In genomic region chr10:102813734-102814455, GRCh38 we compare ENCODE assay signal across 11 cellular contexts. TPM values are rescaled to one million over a fixed set of nuclear protein-coding genes. Genes with fewer than 3 reads are reported as not detected.
DNase-seq lines count a peak whose midpoint lies in the region; ATAC-seq, FAIRE-seq and TF ChIP-seq lines count a peak whose summit lies in the region.
"Had no signal": no experiment of that assay in that cellular context is flagged by ENCODE, and none has a peak within 500 bp of the region (broad histone marks: within the 10 kb centered on the region; RNA-seq: fewer than 3 reads in every experiment).

No MANE protein-coding gene starts in this region.

- no peaks in the 10 kb centered on the region for H3K9me3 Mint-ChIP-seq in activated naive CD8-positive, alpha-beta T cell (ENCODE audit: low read depth)
- no peaks in the 10 kb centered on the region for H3K9me3 Mint-ChIP-seq in activated naive CD8-positive, alpha-beta T cell treated with anti-CD3 and anti-CD28 coated beads for 36 hours
- H3K9me3 Mint-ChIP-seq in natural killer cell: no peaks in the 10 kb centered on the region
- no peaks in the 10 kb centered on the region for H3K9me3 Mint-ChIP-seq in activated CD4-positive, alpha-beta memory T cell treated with anti-CD3 and anti-CD28 coated beads for 36 hours

- H3K27ac ChIP-seq in upper lobe of right lung: peak overlapping the region; percentile 42

- TF ChIP-seq CTCF in natural killer cell (IDR thresholded peaks at IDR 0.05): no peak
- no peak for TF ChIP-seq CTCF in upper lobe of right lung (IDR thresholded peaks at IDR 0.05)

- no peaks in the 10 kb centered on the region for H3K27me3 Mint-ChIP-seq in activated naive CD8-positive, alpha-beta T cell
- H3K27me3 Mint-ChIP-seq in activated naive CD8-positive, alpha-beta T cell treated with anti-CD3 and anti-CD28 coated beads for 36 hours: no peaks in the 10 kb centered on the region
- H3K27me3 Mint-ChIP-seq in natural killer cell (ENCODE audit: low read depth in 2 of 2): no peaks in the 10 kb centered on the region
- no peaks in the 10 kb centered on the region for H3K27me3 Mint-ChIP-seq in activated CD4-positive, alpha-beta memory T cell treated with anti-CD3 and anti-CD28 coated beads for 36 hours

- CTCF ChIA-PET in activated CD4-positive, alpha-beta memory T cell treated with anti-CD3 and anti-CD28 coated beads for 36 hours (lab: Charles Lee): no interaction called here

- TF ChIP-seq POLR2A in GM12892 (IDR thresholded peaks at IDR 0.05; ENCODE audit: low read depth, low read length): no peak

- H3K4me1 ChIP-seq in upper lobe of right lung: peaks cover 47% of the 10 kb centered on the region

- POLR2A ChIA-PET in activated CD4-positive, alpha-beta memory T cell treated with anti-CD3 and anti-CD28 coated beads for 36 hours (lab: Charles Lee): no interaction called here

- no peaks in the 10 kb centered on the region for H3K9me3 ChIP-seq in upper lobe of right lung
- H3K9me3 ChIP-seq: BE2C, SK-N-SH had no signal

- no peak overlapping the region for H3K4me3 Mint-ChIP-seq in activated naive CD8-positive, alpha-beta T cell
- H3K4me3 Mint-ChIP-seq in activated naive CD8-positive, alpha-beta T cell treated with anti-CD3 and anti-CD28 coated beads for 36 hours: no peak overlapping the region
- peak overlapping the region; percentile 45 for H3K4me3 Mint-ChIP-seq in natural killer cell
- H3K4me3 Mint-ChIP-seq in activated CD4-positive, alpha-beta memory T cell treated with anti-CD3 and anti-CD28 coated beads for 36 hours: no peak overlapping the region

- ATAC-seq in natural killer cell (peak; percentile 43 to 58 (median 46)), upper lobe of right lung (no peak)

- peak overlapping the region; percentile 16 for H3K27ac Mint-ChIP-seq in activated naive CD8-positive, alpha-beta T cell
- no peak overlapping the region for H3K27ac Mint-ChIP-seq in activated naive CD8-positive, alpha-beta T cell treated with anti-CD3 and anti-CD28 coated beads for 36 hours
- H3K27ac Mint-ChIP-seq in natural killer cell: peak overlapping the region; percentile 81 to 85
- H3K27ac Mint-ChIP-seq in activated CD4-positive, alpha-beta memory T cell treated with anti-CD3 and anti-CD28 coated beads for 36 hours: no peak overlapping the region

- DNase-seq in activated naive CD8-positive, alpha-beta T cell treated with anti-CD3 and anti-CD28 coated beads for 36 hours: no peak
- DNase-seq in fibroblast of gingiva (ENCODE audit: low read depth) (peak; percentile 65), natural killer cell (no peak), upper lobe of right lung (no peak), GM12892 (ENCODE audit: insufficient read length) (no peak), D341Med (ENCODE audit: low spot score) (no peak)
- DNase-seq in activated CD4-positive, alpha-beta memory T cell treated with anti-CD3 and anti-CD28 coated beads for 36 hours: no peak
- DNase-seq: SK-N-SH had no signal

- no peak overlapping the region for H3K4me3 ChIP-seq in upper lobe of right lung

- peaks cover 2% of the 10 kb centered on the region for H3K36me3 Mint-ChIP-seq in activated naive CD8-positive, alpha-beta T cell
- peaks cover 8% of the 10 kb centered on the region for H3K36me3 Mint-ChIP-seq in activated naive CD8-positive, alpha-beta T cell treated with anti-CD3 and anti-CD28 coated beads for 36 hours
- H3K36me3 Mint-ChIP-seq in natural killer cell: no peaks in the 10 kb centered on the region
- H3K36me3 Mint-ChIP-seq in activated CD4-positive, alpha-beta memory T cell treated with anti-CD3 and anti-CD28 coated beads for 36 hours: peaks cover 11% of the 10 kb centered on the region

- FAIRE-seq in GM12892 (lab: Jason Lieb, UNC): no peak

- H3K27me3 ChIP-seq in upper lobe of right lung: no peaks in the 10 kb centered on the region
- H3K27me3 ChIP-seq: BE2C had no signal

- intact Hi-C loops in natural killer cell (cut with micrococcal nuclease) (no loop called here), upper lobe of right lung (cut with DNase I) (no loop called here)
- intact Hi-C loops in activated CD4-positive, alpha-beta memory T cell treated with anti-CD3 and anti-CD28 coated beads for 36 hours (cut with micrococcal nuclease): no loop called here

- H3K36me3 ChIP-seq in upper lobe of right lung: peaks cover 48% of the 10 kb centered on the region

- peaks cover 11% of the 10 kb centered on the region for H3K4me1 Mint-ChIP-seq in activated naive CD8-positive, alpha-beta T cell (ENCODE audit: low read depth)
- peaks cover 12% of the 10 kb centered on the region for H3K4me1 Mint-ChIP-seq in activated naive CD8-positive, alpha-beta T cell treated with anti-CD3 and anti-CD28 coated beads for 36 hours
- H3K4me1 Mint-ChIP-seq in natural killer cell: peaks cover 45 to 57% of the 10 kb centered on the region in 2 donors
- no peaks in the 10 kb centered on the region for H3K4me1 Mint-ChIP-seq in activated CD4-positive, alpha-beta memory T cell treated with anti-CD3 and anti-CD28 coated beads for 36 hours (ENCODE audit: low read depth)

RNA-seq across cellular contexts. Expression of gene CYP17A1, which starts 23.3 kb away (rescaled TPM):
- not detected for total RNA-seq in activated naive CD8-positive, alpha-beta T cell treated with anti-CD3 and anti-CD28 coated beads for 36 hours
- not detected for total RNA-seq in natural killer cell
- 1.9 TPM for total RNA-seq in upper lobe of right lung
- not detected for total RNA-seq in activated CD4-positive, alpha-beta memory T cell treated with anti-CD3 and anti-CD28 coated beads for 36 hours
- not detected for polyA plus RNA-seq in GM12892 (2012; ENCODE audit: missing spikeins)
- polyA plus RNA-seq: neural cell, SK-N-SH had no signal

RNA-seq across cellular contexts. Expression of gene BORCS7, which starts 40.2 kb away (rescaled TPM):
- 1 to 10 TPM; 8.5 to 9.5 TPM for total RNA-seq in activated naive CD8-positive, alpha-beta T cell treated with anti-CD3 and anti-CD28 coated beads for 36 hours
- 10 to 100 TPM in 2 of 3 donors, 1 to 10 TPM in 1; 9.7 to 18.9 (median 15.4) TPM for total RNA-seq in natural killer cell
- total RNA-seq in upper lobe of right lung: 22.1 TPM
- 1 to 10 TPM; 5.0 to 5.9 TPM for total RNA-seq in activated CD4-positive, alpha-beta memory T cell treated with anti-CD3 and anti-CD28 coated beads for 36 hours
- polyA plus RNA-seq in GM12892 (2012; ENCODE audit: missing spikeins): 12.4 TPM

RNA-seq across cellular contexts. Expression of gene AS3MT, which starts 55.4 kb away (rescaled TPM):
- total RNA-seq in activated naive CD8-positive, alpha-beta T cell treated with anti-CD3 and anti-CD28 coated beads for 36 hours: 1 to 10 TPM in 1 of 2 experiments, not detected in 1; 1.2 TPM
- total RNA-seq in natural killer cell (under 1 TPM in 2 of 3 donors, not detected in 1; 0.48 to 0.75 TPM), upper lobe of right lung (2.5 TPM)
- under 1 TPM; 0.59 to 0.85 TPM for total RNA-seq in activated CD4-positive, alpha-beta memory T cell treated with anti-CD3 and anti-CD28 coated beads for 36 hours
- polyA plus RNA-seq in GM12892 (2012; ENCODE audit: missing spikeins): not detected

Comparison
In these comparisons a context has a peak if more than half of its experiments do, and no peak if none do; other contexts are left out.
1. H3K27ac Mint-ChIP-seq: peak in activated naive CD8-positive, alpha-beta T cell (single experiment) and natural killer cell (2 of 2); none in activated naive CD8-positive, alpha-beta T cell treated with anti-CD3 and anti-CD28 coated beads for 36 hours (single experiment) and activated CD4-positive, alpha-beta memory T cell treated with anti-CD3 and anti-CD28 coated beads for 36 hours (single experiment).